Comparison of ENCODE assay signal across 8 cellular contexts in genomic region chr6:109705258-109705657, GRCh38. TPM values are rescaled to one million over a fixed set of nuclear protein-coding genes. Genes with fewer than 3 reads are reported as not detected.
DNase-seq lines count a peak whose midpoint lies in the region; ATAC-seq and FAIRE-seq lines count a peak whose summit lies in the region.

No MANE protein-coding gene starts in this region.

- no peak overlapping the region for H3K27ac Mint-ChIP-seq in activated CD8-positive, alpha-beta memory T cell treated with anti-CD3 and anti-CD28 coated beads, Interleukin-2, amount 10 ng/mL, durations not matched to agents 7 days and 5 days

- H3K9ac ChIP-seq in NT2/D1 (ENCODE audit: insufficient read length, low read depth): no peak overlapping the region

- peaks cover 10% of the 10 kb centered on the region for H3K36me3 Mint-ChIP-seq in activated CD8-positive, alpha-beta memory T cell treated with anti-CD3 and anti-CD28 coated beads, Interleukin-2, amount 10 ng/mL, durations not matched to agents 7 days and 5 days

- no peaks in the 10 kb centered on the region for H3K4me1 ChIP-seq in NT2/D1 (ENCODE audit: insufficient read depth, insufficient read length)

- H3K4me3 ChIP-seq in NT2/D1 (ENCODE audit: insufficient read length, low read depth): no peak overlapping the region

- peaks cover 10% of the 10 kb centered on the region for H3K4me1 Mint-ChIP-seq in activated CD8-positive, alpha-beta memory T cell treated with anti-CD3 and anti-CD28 coated beads, Interleukin-2, amount 10 ng/mL, durations not matched to agents 7 days and 5 days

- peak; percentile 74 for ATAC-seq in GM21528 (IDR thresholded peaks at IDR 0.05; ENCODE audit: low FRiP score, unreplicated experiment)
- peak; percentile 95 for ATAC-seq in activated CD8-positive, alpha-beta memory T cell treated with anti-CD3 and anti-CD28 coated beads, Interleukin-2, amount 10 ng/mL, durations not matched to agents 7 days and 5 days

- H3K36me3 ChIP-seq in NT2/D1 (ENCODE audit: insufficient read depth, insufficient read length, low read length): no peaks in the 10 kb centered on the region

- H3K9me3 Mint-ChIP-seq in activated CD8-positive, alpha-beta memory T cell treated with anti-CD3 and anti-CD28 coated beads, Interleukin-2, amount 10 ng/mL, durations not matched to agents 7 days and 5 days (ENCODE audit: low read depth): no peaks in the 10 kb centered on the region

- no peaks in the 10 kb centered on the region for H3K27me3 ChIP-seq in NT2/D1 (ENCODE audit: insufficient read depth, insufficient read length)

- H3K4me3 Mint-ChIP-seq in activated CD8-positive, alpha-beta memory T cell treated with anti-CD3 and anti-CD28 coated beads, Interleukin-2, amount 10 ng/mL, durations not matched to agents 7 days and 5 days: no peak overlapping the region

- CTCF ChIA-PET in activated CD8-positive, alpha-beta memory T cell treated with anti-CD3 and anti-CD28 coated beads, Interleukin-2, amount 10 ng/mL, durations not matched to agents 7 days and 5 days (lab: Charles Lee): interaction anchor here (0.6 to 8.5 kb wide), 17 partner anchors 9 to 687 kb away, joined by 3 to 173 read pairs (median 4); partner anchors contain the start of genes AK9 and FIG4

- H3K9me3 ChIP-seq in NT2/D1 (ENCODE audit: insufficient read depth, low read length): no peaks in the 10 kb centered on the region

- DNase-seq in DMS153 treated with DMSO at 0.1 percent for 48 hours (lab: John Stamatoyannopoulos, UW; ENCODE audit: unreplicated experiment) (peak; percentile 96), HuH-7 (ENCODE audit: low spot score) (peak; percentile 67), NT2/D1 (ENCODE audit: low read depth, low spot score) (peak; percentile 87), middle frontal gyrus (ENCODE audit: extremely low spot score, low spot score) (peak; percentile 82)
- peak; percentile 86 for DNase-seq in activated CD8-positive, alpha-beta memory T cell treated with anti-CD3 and anti-CD28 coated beads, Interleukin-2, amount 10 ng/mL, durations not matched to agents 7 days and 5 days
- peak; percentile 82 for DNase-seq in stimulated activated CD8-positive, alpha-beta memory T cell treated with anti-CD3 and anti-CD28 coated beads, Interleukin-4, amount 100 ng/mL, for 48 hours

- peak; percentile 94 for FAIRE-seq in endometrium (lab: Jason Lieb, UNC)

- no peaks in the 10 kb centered on the region for H3K27me3 Mint-ChIP-seq in activated CD8-positive, alpha-beta memory T cell treated with anti-CD3 and anti-CD28 coated beads, Interleukin-2, amount 10 ng/mL, durations not matched to agents 7 days and 5 days

RNA-seq across cellular contexts. Expression of gene FIG4, which starts 14.2 kb away (rescaled TPM):
- 10 to 100 TPM in 1 of 2 experiments, 1 to 10 TPM in 1; 9.0 to 11.1 TPM for total RNA-seq in activated CD8-positive, alpha-beta memory T cell treated with anti-CD3 and anti-CD28 coated beads, Interleukin-2, amount 10 ng/mL, durations not matched to agents 7 days and 5 days

RNA-seq across cellular contexts. Expression of gene AK9, which starts 14.3 kb away (rescaled TPM):
- total RNA-seq in activated CD8-positive, alpha-beta memory T cell treated with anti-CD3 and anti-CD28 coated beads, Interleukin-2, amount 10 ng/mL, durations not matched to agents 7 days and 5 days: 1 to 10 TPM; 4.4 to 6.2 TPM
